In genomic region chr15:43370310-43370974, GRCh38 we compare ENCODE assay signal across 8 cellular contexts. TPM values are rescaled to one million over a fixed set of nuclear protein-coding genes. Genes with fewer than 3 reads are reported as not detected.
DNase-seq lines count a peak whose midpoint lies in the region; ATAC-seq and TF ChIP-seq lines count a peak whose summit lies in the region.

No MANE protein-coding gene starts in this region.

- peak in 1 of 2 donors; percentile 3 for DNase-seq in activated T-cell treated with anti-CD3 and anti-CD28 coated beads, Interleukin-2, amount 50 U/mL, for 72 hours
- DNase-seq in activated T-cell treated with anti-CD3 and anti-CD28 coated beads, Interleukin-2, amount 50 U/mL, for 1 hour: no peak
- DNase-seq in RKO (ENCODE audit: low spot score) (peak; percentile 54), memory B cell (ENCODE audit: low spot score in 2 of 2) (no peak), upper lobe of right lung (no peak)
- peak; percentile 3 for DNase-seq in effector CD4-positive, alpha-beta T cell

- peaks cover 47% of the 10 kb centered on the region for H3K4me1 Mint-ChIP-seq in activated T-cell treated with anti-CD3 and anti-CD28 coated beads, Interleukin-2, amount 50 U/mL, for 72 hours (ENCODE audit: low read depth)
- peaks cover 40% of the 10 kb centered on the region for H3K4me1 Mint-ChIP-seq in memory B cell

- peaks cover 10% of the 10 kb centered on the region for H3K36me3 ChIP-seq in upper lobe of right lung

- intact Hi-C loops in upper lobe of right lung (cut with DNase I): no loop called here

- H3K4me1 ChIP-seq in upper lobe of right lung: peaks cover 23% of the 10 kb centered on the region

- H3K9me3 ChIP-seq in upper lobe of right lung: no peaks in the 10 kb centered on the region

- peak overlapping the region; percentile 82 for H3K27ac ChIP-seq in upper lobe of right lung

- H3K36me3 Mint-ChIP-seq in activated T-cell treated with anti-CD3 and anti-CD28 coated beads, Interleukin-2, amount 50 U/mL, for 72 hours (ENCODE audit: insufficient read depth in 2 of 2): peaks cover 29 to 41% of the 10 kb centered on the region in 2 donors
- peaks cover 35% of the 10 kb centered on the region for H3K36me3 Mint-ChIP-seq in memory B cell

- peak overlapping the region; percentile 89 to 99 for H3K4me3 Mint-ChIP-seq in activated T-cell treated with anti-CD3 and anti-CD28 coated beads, Interleukin-2, amount 50 U/mL, for 72 hours
- H3K4me3 Mint-ChIP-seq in memory B cell: peak overlapping the region; percentile 97

- H3K9me3 Mint-ChIP-seq in activated T-cell treated with anti-CD3 and anti-CD28 coated beads, Interleukin-2, amount 50 U/mL, for 72 hours: peaks cover 0 to 12% of the 10 kb centered on the region in 2 donors
- H3K9me3 Mint-ChIP-seq in memory B cell: peaks cover 11% of the 10 kb centered on the region

- TF ChIP-seq CTCF in upper lobe of right lung (IDR thresholded peaks at IDR 0.05): no peak

- no peaks in the 10 kb centered on the region for H3K27me3 Mint-ChIP-seq in activated T-cell treated with anti-CD3 and anti-CD28 coated beads, Interleukin-2, amount 50 U/mL, for 72 hours (ENCODE audit: low read depth)
- H3K27me3 Mint-ChIP-seq in memory B cell: no peaks in the 10 kb centered on the region

- no peaks in the 10 kb centered on the region for H3K27me3 ChIP-seq in upper lobe of right lung

- ATAC-seq in activated T-cell treated with anti-CD3 and anti-CD28 coated beads, Interleukin-2, amount 50 U/mL, for 72 hours (replicated peaks in 1 of 2): peak; percentile 46 to 70
- ATAC-seq in HG02610 (IDR thresholded peaks at IDR 0.05; ENCODE audit: unreplicated experiment) (peak; percentile 25), memory B cell (ENCODE audit: low read depth) (peak; percentile 51), upper lobe of right lung (peak; percentile 75), HG03025 (IDR thresholded peaks at IDR 0.05; ENCODE audit: low FRiP score, unreplicated experiment) (no peak)

- peak overlapping the region; percentile 96 for H3K4me3 ChIP-seq in upper lobe of right lung

- peak overlapping the region; percentile 95 for H3K27ac Mint-ChIP-seq in activated T-cell treated with anti-CD3 and anti-CD28 coated beads, Interleukin-2, amount 50 U/mL, for 72 hours
- peak overlapping the region; percentile 88 for H3K27ac Mint-ChIP-seq in memory B cell

RNA-seq across cellular contexts. Expression of gene ZSCAN29, which starts 0.4 kb away (rescaled TPM):
- 10 to 100 TPM; 42.0 to 44.8 TPM for total RNA-seq in activated T-cell treated with anti-CD3 and anti-CD28 coated beads, Interleukin-2, amount 50 U/mL, for 72 hours
- total RNA-seq in upper lobe of right lung: 18.3 TPM

RNA-seq across cellular contexts. Expression of gene TUBGCP4, which starts 0.5 kb away (rescaled TPM):
- 10 to 100 TPM; 28.0 to 28.7 TPM for total RNA-seq in activated T-cell treated with anti-CD3 and anti-CD28 coated beads, Interleukin-2, amount 50 U/mL, for 72 hours
- total RNA-seq in upper lobe of right lung: 21.3 TPM

RNA-seq across cellular contexts. Expression of gene LCMT2, which starts 40.1 kb away (rescaled TPM):
- total RNA-seq in activated T-cell treated with anti-CD3 and anti-CD28 coated beads, Interleukin-2, amount 50 U/mL, for 72 hours: 1 to 10 TPM; 5.6 to 7.8 TPM
- total RNA-seq in upper lobe of right lung: 8.1 TPM

Comparison
In these comparisons a context has a peak if more than half of its experiments do, and no peak if none do; other contexts are left out.
1. DNase-seq: peak in RKO (single experiment) and effector CD4-positive, alpha-beta T cell (single experiment); none in activated T-cell treated with anti-CD3 and anti-CD28 coated beads, Interleukin-2, amount 50 U/mL, for 1 hour (single experiment), memory B cell (0 of 2) and upper lobe of right lung (single experiment).